Comparison of ENCODE assay signal across 9 cellular contexts in the genomic region with DNA sequence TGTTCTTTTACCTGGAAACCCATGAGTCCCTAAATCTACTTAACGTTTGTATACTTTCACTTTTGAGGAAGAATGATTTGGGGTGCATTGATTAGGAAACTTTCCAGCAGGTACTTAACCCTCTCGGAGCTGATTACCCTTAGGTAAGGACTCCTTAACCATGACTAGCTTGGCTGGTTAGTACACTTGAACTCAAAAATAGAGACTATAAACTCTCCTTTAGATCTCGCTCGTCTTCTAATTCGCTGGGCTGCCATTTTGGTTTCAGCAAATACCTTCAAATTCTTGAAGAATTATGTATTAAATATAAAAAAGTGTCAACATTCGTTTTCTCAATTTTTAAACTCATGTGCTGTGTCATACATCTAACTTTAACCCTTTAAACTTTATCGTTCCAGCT. TPM values are rescaled to one million over a fixed set of nuclear protein-coding genes. Genes with fewer than 3 reads are reported as not detected.
DNase-seq lines count a peak whose midpoint lies in the region; ATAC-seq and TF ChIP-seq lines count a peak whose summit lies in the region.
"Had no signal": no experiment of that assay in that cellular context is flagged by ENCODE, and none has a peak within 500 bp of the region (broad histone marks: within the 10 kb centered on the region; RNA-seq: fewer than 3 reads in every experiment).

No MANE protein-coding gene starts in this region.

- H3K36me3 ChIP-seq in Peyer's patch, result no peaks in the 10 kb centered on the region

- H3K4me3 ChIP-seq in GM12875 (ENCODE audit: low read depth, low read length), result peak overlapping the region; percentile 95
- peak overlapping the region; percentile 71 to 91 (median 82) for H3K4me3 ChIP-seq in Peyer's patch
- H3K4me3 ChIP-seq in epithelial cell of proximal tubule (ENCODE audit: low read depth, low read length), result peak overlapping the region; percentile 78
- H3K4me3 ChIP-seq in retinal pigment epithelial cell (ENCODE audit: low read length), result peak overlapping the region; percentile 88

- ATAC-seq in HG03097 (IDR thresholded peaks at IDR 0.05; ENCODE audit: low FRiP score, unreplicated experiment), result no peak

- H3K4me1 ChIP-seq in Peyer's patch, result peaks cover 0 to 17% (median 5%) of the 10 kb centered on the region in 4 donors

- no peaks in the 10 kb centered on the region for H3K9me3 ChIP-seq in Peyer's patch

- no peak for TF ChIP-seq POLR2A in Peyer's patch (IDR thresholded peaks at IDR 0.05)

- DNase-seq in Peyer's patch (no peak), epithelial cell of proximal tubule (ENCODE audit: low read depth) (no peak), retinal pigment epithelial cell (ENCODE audit: low read depth) (no peak), caudate nucleus (lab: John Stamatoyannopoulos, UW) (no peak), NCI-H2227 treated with DMSO at 0.1 percent for 48 hours (lab: John Stamatoyannopoulos, UW) (no peak)
- no peak for DNase-seq in activated CD4-positive, CD25-positive, alpha-beta regulatory T cell treated with anti-CD3 and anti-CD28 coated beads, Interleukin-2, amount 50 U/mL, for 72 hours
- DNase-seq: hippocampal formation had no signal

- peak overlapping the region; percentile 12 to 100 (median 65) for H3K27ac ChIP-seq in Peyer's patch
- H3K27ac ChIP-seq in caudate nucleus (ENCODE audit: low read depth, low read length), result no peak overlapping the region

- TF ChIP-seq CTCF in GM12875 (IDR thresholded peaks at IDR 0.05; ENCODE audit: borderline replicate concordance, insufficient read depth, low read depth, low read length) (no peak), Peyer's patch (IDR thresholded peaks at IDR 0.05) (no peak), epithelial cell of proximal tubule (conservative IDR thresholded peaks at IDR 0.05; ENCODE audit: low read depth, low read length) (no peak), retinal pigment epithelial cell (conservative IDR thresholded peaks at IDR 0.05; ENCODE audit: low read depth, low read length) (no peak)

- H3K27me3 ChIP-seq in Peyer's patch, result no peaks in the 10 kb centered on the region

RNA-seq across cellular contexts. Expression of a gene that starts 2.0 kb away (rescaled TPM):
- total RNA-seq in Peyer's patch, result 100 to 1,000 TPM in 2 of 4 donors, 10 to 100 TPM in 2; 75.9 to 114 (median 102) TPM
- 27.6 and 34.8 TPM in 2 replicates for total RNA-seq in epithelial cell of proximal tubule
